1 cellular context compared by ENCODE assay signal in the genomic region with DNA sequence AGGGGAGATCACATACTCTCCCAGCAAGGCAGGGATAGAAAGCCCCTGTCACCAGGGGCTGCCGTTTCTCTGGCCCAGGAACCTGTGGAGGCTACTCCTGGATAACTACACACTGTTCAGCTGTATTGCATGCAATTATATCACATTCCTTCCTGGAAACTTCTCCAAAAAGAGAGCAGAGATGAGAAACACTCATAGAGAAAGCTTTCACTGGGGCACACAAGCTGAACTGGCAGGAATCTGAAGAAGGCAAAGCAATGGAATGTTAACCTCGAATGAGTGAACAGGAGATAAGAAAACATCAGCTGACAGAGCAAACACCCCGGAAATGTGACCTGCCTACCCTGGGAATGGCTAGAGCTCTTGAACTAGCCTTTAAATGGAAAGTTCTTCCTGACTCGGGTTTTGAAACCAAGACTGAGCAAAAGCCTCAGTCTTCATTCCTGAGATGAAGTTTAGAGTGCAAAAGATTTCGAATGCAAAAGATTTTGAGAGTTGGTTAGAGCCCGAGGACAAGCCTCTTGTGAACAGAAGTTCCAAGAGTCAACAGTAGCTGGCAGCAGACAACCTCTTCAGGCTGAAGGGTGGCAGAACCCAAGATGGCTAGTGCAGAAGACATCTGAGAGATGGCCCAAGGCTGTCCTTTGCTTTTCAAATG.
A peak's percentile ranks its signal among the peaks of the same experiment; 100 is the strongest.
TF ChIP-seq lines count a peak whose summit lies in the region.

No MANE protein-coding gene starts in this region.

TF ChIP-seq in SK-N-SH, 30 proteins besides CTCF, POLR2A, EP300 and RAD21 (continued from another document):
- TF ChIP-seq REST (IDR thresholded peaks at IDR 0.05; ENCODE audit: low read depth, low read length) (no peak; the same call in 1 of the 2 replicates), POLR2AphosphoS5 (IDR thresholded peaks at IDR 0.05; ENCODE audit: low read depth, low read length) (peak; percentile 54; the same call in 1 of the 2 replicates), TCF12 (IDR thresholded peaks at IDR 0.05) (peak; percentile 79), ELF1 (IDR thresholded peaks at IDR 0.05) (peak; percentile 52; the same call in 1 of the 2 replicates), NFIC (IDR thresholded peaks at IDR 0.05; ENCODE audit: borderline replicate concordance) (peak; percentile 39; the same call in 1 of the 2 replicates), YY1 (IDR thresholded peaks at IDR 0.05; ENCODE audit: low read depth) (peak; percentile 47; the same call in 1 of the 2 replicates), JUND (IDR thresholded peaks at IDR 0.05) (peak; percentile 40; the same call in 1 of the 2 replicates), USF1 (IDR thresholded peaks at IDR 0.05; ENCODE audit: borderline replicate concordance, low read depth) (peak; percentile 46; the same call in 1 of the 2 replicates), RXRA (IDR thresholded peaks at IDR 0.05; ENCODE audit: borderline replicate concordance, low read depth) (peak; percentile 36; the same call in 1 of the 2 replicates), TEAD4 (IDR thresholded peaks at IDR 0.05; ENCODE audit: borderline replicate concordance, insufficient read depth) (peak; percentile 61; the same call in 1 of the 2 replicates), USF2 (IDR thresholded peaks at IDR 0.05; ENCODE audit: borderline replicate concordance, low read depth, low read length) (no peak), FOXJ3 (CRISPR knock-in tag; IDR thresholded peaks at IDR 0.05) (no peak), EZH2phosphoT487 (IDR thresholded peaks at IDR 0.05; ENCODE audit: borderline replicate concordance, low read depth) (no peak), CHD2 (IDR thresholded peaks at IDR 0.05; ENCODE audit: low read length, partially characterized antibody) (no peak)
- TF ChIP-seq, protein P1, sequence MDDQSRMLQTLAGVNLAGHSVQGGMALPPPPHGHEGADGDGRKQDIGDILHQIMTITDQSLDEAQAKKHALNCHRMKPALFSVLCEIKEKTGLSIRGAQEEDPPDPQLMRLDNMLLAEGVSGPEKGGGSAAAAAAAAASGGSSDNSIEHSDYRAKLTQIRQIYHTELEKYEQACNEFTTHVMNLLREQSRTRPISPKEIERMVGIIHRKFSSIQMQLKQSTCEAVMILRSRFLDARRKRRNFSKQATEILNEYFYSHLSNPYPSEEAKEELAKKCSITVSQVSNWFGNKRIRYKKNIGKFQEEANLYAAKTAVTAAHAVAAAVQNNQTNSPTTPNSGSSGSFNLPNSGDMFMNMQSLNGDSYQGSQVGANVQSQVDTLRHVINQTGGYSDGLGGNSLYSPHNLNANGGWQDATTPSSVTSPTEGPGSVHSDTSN (IDR thresholded peaks at IDR 0.05), result peak; percentile 69
